In genomic region chr1:150282558-150282958, GRCh38 we compare ENCODE assay signal across 9 cellular contexts. TPM values are rescaled to one million over a fixed set of nuclear protein-coding genes. Genes with fewer than 3 reads are reported as not detected.
DNase-seq lines count a peak whose midpoint lies in the region; ATAC-seq and TF ChIP-seq lines count a peak whose summit lies in the region.
"Had no signal": no experiment of that assay in that cellular context is flagged by ENCODE, and none has a peak within 500 bp of the region (broad histone marks: within the 10 kb centered on the region; RNA-seq: fewer than 3 reads in every experiment).

No MANE protein-coding gene starts in this region.

- peak overlapping the region; percentile 2; the same call in 1 of the 2 replicates for H3K4me3 ChIP-seq in HEK293 (ENCODE audit: low read depth, low read length)
- peak overlapping the region; percentile 61 for H3K4me3 ChIP-seq in WI38 (ENCODE audit: low read depth, low read length)
- peak overlapping the region; percentile 44 to 98 (median 63) for H3K4me3 ChIP-seq in heart left ventricle

- H3K9me3 ChIP-seq in HEK293 (ENCODE audit: control insufficient read depth, insufficient read depth, low read depth, low read length) (no peaks in the 10 kb centered on the region), heart left ventricle (no peaks in the 10 kb centered on the region)

- CTCF ChIA-PET in HEK293 (lab: Yijun Ruan, JAX), result interaction anchor here (5.8 kb wide), 1 partner anchor 26 kb away, joined by 101 read pairs; the partner anchor contains the start of gene CA14

- H3K27me3 ChIP-seq in heart left ventricle, result no peaks in the 10 kb centered on the region

- no peak for TF ChIP-seq POLR2A in heart left ventricle (IDR thresholded peaks at IDR 0.05)

- TF ChIP-seq CTCF in HEK293 (tag by site-specific recombination; IDR thresholded peaks at IDR 0.05), result no peak
- no peak for TF ChIP-seq CTCF in WI38 (IDR thresholded peaks at IDR 0.05; ENCODE audit: low read depth, low read length)
- TF ChIP-seq CTCF in heart left ventricle (IDR thresholded peaks at IDR 0.05), result no peak

- no peak overlapping the region for H3K27ac ChIP-seq in HEK293 (ENCODE audit: extremely low read depth, low read depth, low read length)
- peak overlapping the region; percentile 15 to 98 (median 90) for H3K27ac ChIP-seq in heart left ventricle

- POLR2A ChIA-PET in HEK293 (lab: Yijun Ruan, JAX), result interaction anchor here (0.6 to 1.0 kb wide), 2 partner anchors 25 to 93 kb away, joined by 3 read pairs; partner anchors contain the start of gene CA14

- H3K4me1 ChIP-seq in HEK293 (ENCODE audit: control insufficient read depth, insufficient read depth, low read length) (no peaks in the 10 kb centered on the region), heart left ventricle (peaks cover 0 to 34% (median 21%) of the 10 kb centered on the region in 12 donors)

- peaks cover 0 to 3% of the 10 kb centered on the region in 2 experiments; a peak in 1 of 3 replicates for H3K36me3 ChIP-seq in HEK293 (ENCODE audit: control insufficient read depth in 2 of 2, insufficient read depth in 1 of 2, low read length in 2 of 2)
- H3K36me3 ChIP-seq in heart left ventricle, result peaks cover 0 to 52% (median 21%) of the 10 kb centered on the region in 9 donors

- intact Hi-C loops in heart left ventricle (cut with DNase I), result loop anchor here in 2 of 10 donors (1.0 to 5.0 kb wide), 3 partner anchors 27 to 80 kb away; partner anchors contain the start of genes PRPF3 (in 1 of the 2) and RPRD2 (in 1 of the 2)
- intact Hi-C loops in sciatic nerve (cut with DNase I), result no loop called here

- WGBS in heart left ventricle, 4 donors, result 2 to 7% (median 6%) methylated on average over 21 of the region's 21 CpGs

- DNase-seq in heart left ventricle, result peak in 1 of 5 donors; percentile 60
- DNase-seq in sciatic nerve (ENCODE audit: low spot score), result no peak
- no peak for DNase-seq in LoVo (ENCODE audit: low spot score)
- no peak for DNase-seq in GOT3 (lab: John Stamatoyannopoulos, UW)
- no peak for DNase-seq in activated CD4-positive, CD25-positive, alpha-beta regulatory T cell treated with anti-CD3 and anti-CD28 coated beads, Interleukin-2, amount 50 U/mL, for 72 hours
- no peak for DNase-seq in stimulated activated naive CD4-positive, alpha-beta T cell treated with Interleukin-2 at 50 U/mL for 16 hours (lab: John Stamatoyannopoulos, UW)

- ATAC-seq in heart left ventricle, result peak; percentile 0 to 31 (median 18)
- ATAC-seq in sciatic nerve, result peak; percentile 25

TF ChIP-seq in HEK293, 187 proteins besides CTCF, POLR2A, EP300 and RAD21:
- TF ChIP-seq ZNF280D (tag by site-specific recombination; IDR thresholded peaks at IDR 0.05) (no peak), SCRT1 (tag by site-specific recombination; IDR thresholded peaks at IDR 0.05; ENCODE audit: borderline replicate concordance) (no peak), ZNF621 (tag by site-specific recombination; IDR thresholded peaks at IDR 0.05) (no peak), ZNF391 (tag by site-specific recombination; IDR thresholded peaks at IDR 0.05; ENCODE audit: borderline replicate concordance, low read depth) (no peak), ZNF76 (tag by site-specific recombination; IDR thresholded peaks at IDR 0.05; ENCODE audit: borderline replicate concordance, low read depth) (no peak), GLI2 (tag by site-specific recombination; IDR thresholded peaks at IDR 0.05; ENCODE audit: borderline replicate concordance, low read depth) (no peak), GLIS2 (tag by site-specific recombination; IDR thresholded peaks at IDR 0.05) (no peak), ZBTB6 (tag by site-specific recombination; IDR thresholded peaks at IDR 0.05) (peak; percentile 84), ZNF792 (tag by site-specific recombination; IDR thresholded peaks at IDR 0.05) (0 out of 2 replicates have a peak, but pooled peaks have one; percentile 20), EGR2 (tag by site-specific recombination; IDR thresholded peaks at IDR 0.05; ENCODE audit: low read depth) (peak; percentile 28; the same call in 1 of the 2 replicates), ZNF398 (tag by site-specific recombination; IDR thresholded peaks at IDR 0.05) (no peak), ZBTB17 (tag by site-specific recombination; IDR thresholded peaks at IDR 0.05) (no peak), BCL11A (tag by site-specific recombination; IDR thresholded peaks at IDR 0.05; ENCODE audit: low read depth) (no peak), ZNF837 (tag by site-specific recombination; IDR thresholded peaks at IDR 0.05) (no peak), ZNF626 (tag by site-specific recombination; IDR thresholded peaks at IDR 0.05) (no peak), ZNF341 (tag by site-specific recombination; IDR thresholded peaks at IDR 0.05; ENCODE audit: low read depth) (no peak), ZNF146 (tag by site-specific recombination; IDR thresholded peaks at IDR 0.05) (no peak)
TF ChIP-seq in HEK293: peak in this region for 3.

RNA-seq across cellular contexts. Expression of gene CIART, which starts 0.2 kb away (rescaled TPM):
- total RNA-seq in heart left ventricle (10 to 100 TPM in 4 of 9 donors, 1 to 10 TPM in 5; 2.3 to 23.9 (median 7.1) TPM), sciatic nerve (5.7 TPM)
- polyA plus RNA-seq in heart left ventricle, result 10 to 100 TPM in 1 of 2 donors, 1 to 10 TPM in 1; 4.1 to 15.0 TPM

RNA-seq across cellular contexts. Expression of gene C1orf54, which starts 10.0 kb away (rescaled TPM):
- total RNA-seq in heart left ventricle (10 to 100 TPM in 6 of 9 donors, 1 to 10 TPM in 3; 5.0 to 30.5 (median 10.7) TPM), sciatic nerve (9.2 TPM)
- 10 to 100 TPM; 18.5 to 20.9 TPM for polyA plus RNA-seq in heart left ventricle

RNA-seq across cellular contexts. Expression of gene MRPS21, which starts 11.1 kb away (rescaled TPM):
- total RNA-seq in heart left ventricle (10 to 100 TPM; 44.5 to 77.2 (median 61.0) TPM), sciatic nerve (52.7 TPM)
- 100 to 1,000 TPM in 1 of 2 donors, 10 to 100 TPM in 1; 64.2 to 139 TPM for polyA plus RNA-seq in heart left ventricle

RNA-seq across cellular contexts. Expression of gene APH1A, which starts 13.7 kb away (rescaled TPM):
- total RNA-seq in heart left ventricle, result 100 to 1,000 TPM in 1 of 9 donors, 10 to 100 TPM in 8; 50.1 to 102 (median 59.8) TPM
- 10 to 100 TPM; 53.9 to 97.8 TPM for polyA plus RNA-seq in heart left ventricle
- 87.4 TPM for total RNA-seq in sciatic nerve

RNA-seq across cellular contexts. Expression of gene CA14, which starts 25.0 kb away (rescaled TPM):
- 10 to 100 TPM in 1 of 9 donors, 1 to 10 TPM in 7, under 1 TPM in 1; 0.56 to 16.5 (median 4.2) TPM for total RNA-seq in heart left ventricle
- 10 to 100 TPM in 1 of 2 donors, 1 to 10 TPM in 1; 3.1 to 22.2 TPM for polyA plus RNA-seq in heart left ventricle
- total RNA-seq in sciatic nerve, result 0.71 TPM
- total RNA-seq: glomerular endothelial cell had no signal

Comparison
In these comparisons a context has a peak if more than half of its experiments do, and no peak if none do; other contexts are left out.
1. H3K4me3 ChIP-seq: peak in every context shown above with its lines; median percentile 63 in heart left ventricle; 61 in WI38; 2 in HEK293.